In the genomic region with DNA sequence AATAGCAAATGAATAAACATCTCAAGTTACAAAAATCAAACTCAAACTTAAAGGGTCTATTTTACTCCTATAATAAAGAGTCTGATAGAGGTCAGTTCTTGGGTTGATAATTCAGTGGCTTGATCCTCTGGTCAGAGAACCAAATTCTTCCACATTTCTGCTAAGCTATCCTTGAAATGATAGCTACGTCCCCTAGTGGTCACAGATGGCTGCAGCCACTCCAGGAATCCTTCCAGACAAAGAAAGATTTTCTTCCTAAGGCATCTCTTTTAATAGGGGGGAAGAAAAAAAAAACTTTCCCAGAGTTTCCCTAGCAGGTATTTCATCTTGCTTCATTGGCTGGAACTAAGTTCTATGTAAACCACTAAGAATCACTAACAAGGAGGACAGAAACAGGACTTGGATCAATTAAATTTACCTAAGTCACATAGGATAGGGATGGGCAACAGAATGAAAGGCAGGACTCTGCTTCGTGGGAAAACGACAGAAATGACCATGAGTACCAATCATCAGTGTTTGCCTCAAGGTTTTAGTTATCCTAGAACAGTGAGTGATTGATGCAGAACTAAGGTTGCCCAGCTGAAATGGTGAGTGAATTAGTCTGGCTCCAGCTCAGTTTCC, we compare ENCODE assay signal across 8 cellular contexts.
A peak's percentile ranks its signal among the peaks of the same experiment; 100 is the strongest.
DNase-seq lines count a peak whose midpoint lies in the region; ATAC-seq, FAIRE-seq and TF ChIP-seq lines count a peak whose summit lies in the region.

No MANE protein-coding gene starts in this region.

- peaks cover 2% of the 10 kb centered on the region; the same call in 1 of the 2 replicates for H3K23me2 ChIP-seq in H1 (ENCODE audit: low read depth, low read length)

- H3K36me3 ChIP-seq in H1 (ENCODE audit: control insufficient read depth in 2 of 4, insufficient read depth in 4 of 4, low read length in 3 of 4) = no peaks in the 10 kb centered on the region
- no peaks in the 10 kb centered on the region for H3K36me3 ChIP-seq in psoas muscle (ENCODE audit: insufficient read depth in 1 of 2, low read depth in 1 of 2)
- no peaks in the 10 kb centered on the region for H3K36me3 ChIP-seq in vagina

- no peak overlapping the region for H2AK5ac ChIP-seq in H1 (ENCODE audit: low read depth, low read length)

- H2AFZ ChIP-seq in H1 (ENCODE audit: low read length) = no peak overlapping the region

- no peaks in the 10 kb centered on the region for H4K20me1 ChIP-seq in H1 (replicated peaks in 1 of 2; ENCODE audit: control insufficient read depth in 1 of 2, insufficient read depth in 2 of 2, low read length in 2 of 2)

- no peak overlapping the region for H3K56ac ChIP-seq in H1 (replicated peaks; ENCODE audit: insufficient read length, low read depth, low read length)

- no peak for TF ChIP-seq POLR2A in NB4 (IDR thresholded peaks at IDR 0.05; ENCODE audit: extremely low read depth, insufficient read length)
- TF ChIP-seq POLR2A in H1 (IDR thresholded peaks at IDR 0.05; ENCODE audit: control extremely low read depth in 1 of 2, low read depth in 2 of 2, low read length in 2 of 2) = no peak
- TF ChIP-seq POLR2A in vagina (IDR thresholded peaks at IDR 0.05) = no peak

- POLR2A ChIA-PET in H1 (lab: Charles Lee; ENCODE audit: partially characterized antibody) = no interaction called here

- no peak overlapping the region for H3K9ac ChIP-seq in H1 (replicated peaks in 1 of 4; ENCODE audit: extremely low read depth in 1 of 4, low read depth in 3 of 4, low read length in 3 of 4)

- no peak overlapping the region for H3K4me3 ChIP-seq in NB4 (ENCODE audit: low read depth, low read length)
- H3K4me3 ChIP-seq in H1 (ENCODE audit: extremely low read depth in 1 of 4, insufficient read depth in 2 of 4, low read depth in 3 of 4, low read length in 4 of 4) = no peak overlapping the region
- H3K4me3 ChIP-seq in psoas muscle = no peak overlapping the region
- no peak overlapping the region for H3K4me3 ChIP-seq in vagina

- no peak overlapping the region for H3K14ac ChIP-seq in H1 (ENCODE audit: insufficient read length)

- no peak for ATAC-seq in psoas muscle

- TF ChIP-seq EP300 in H1 (IDR thresholded peaks at IDR 0.05; ENCODE audit: borderline replicate concordance in 1 of 2, low read depth in 2 of 2, low read length in 2 of 2) = no peak

- H2BK5ac ChIP-seq in H1 (ENCODE audit: low read depth, low read length) = no peak overlapping the region

- H3K4ac ChIP-seq in H1 (replicated peaks; ENCODE audit: insufficient read length, low read depth, low read length) = no peak overlapping the region

- 67% methylated on average over 3 of the region's 3 CpGs; no CpG with 5 or more reads in 1 of the 2 experiments for WGBS in H1 (ENCODE audit: extremely low coverage in 1 of 2, insufficient coverage in 1 of 2, insufficient read length in 1 of 2, insufficient replicate concordance in 2 of 2, low coverage in 1 of 2, low lambda C conversion rate in 2 of 2, missing lambda C conversion rate in 1 of 2), 2 experiments
- 69 to 77% (median 71%) methylated on average over 3 of the region's 3 CpGs for WGBS in psoas muscle, 3 donors

- H3K27me3 ChIP-seq in H1 (replicated peaks in 1 of 4; ENCODE audit: control insufficient read depth in 3 of 4, extremely low read depth in 1 of 4, insufficient read depth in 3 of 4, low read length in 3 of 4) = no peaks in the 10 kb centered on the region
- H3K27me3 ChIP-seq in psoas muscle (ENCODE audit: insufficient read depth in 3 of 3, low read length in 2 of 3) = no peaks in the 10 kb centered on the region
- no peaks in the 10 kb centered on the region for H3K27me3 ChIP-seq in vagina

- H4K91ac ChIP-seq in H1 (replicated peaks; ENCODE audit: insufficient read length, low read length) = no peak overlapping the region

- TF ChIP-seq RAD21 in H1 (IDR thresholded peaks at IDR 0.05 in 1 of 2, conservative IDR thresholded peaks at IDR 0.05 in 1 of 2; ENCODE audit: low read depth in 2 of 2, low read length in 2 of 2) = peak; percentile 81 to 83

- peak; percentile 48 for FAIRE-seq in H1 (lab: Jason Lieb, UNC)

- H3K27ac ChIP-seq in H1 (ENCODE audit: low read depth, low read length) (no peak overlapping the region), psoas muscle (no peak overlapping the region), vagina (no peak overlapping the region)

- intact Hi-C loops in psoas muscle (cut with DNase I) = no loop called here
- intact Hi-C loops in vagina (cut with DNase I) = no loop called here

- H3K4me1 ChIP-seq in H1 (replicated peaks in 1 of 4; ENCODE audit: control insufficient read depth in 3 of 4, insufficient read depth in 4 of 4, low read length in 3 of 4) (no peaks in the 10 kb centered on the region), psoas muscle (no peaks in the 10 kb centered on the region), vagina (no peaks in the 10 kb centered on the region)

- no peak overlapping the region for H4K8ac ChIP-seq in H1 (ENCODE audit: extremely low read depth, insufficient read depth, low read length)

- no peak overlapping the region for H3K18ac ChIP-seq in H1 (ENCODE audit: extremely low read depth, low read length)

- H3K9me3 ChIP-seq in H1 (ENCODE audit: insufficient read depth in 2 of 2, low read depth in 1 of 2, low read length in 1 of 2) (no peaks in the 10 kb centered on the region), psoas muscle (no peaks in the 10 kb centered on the region), vagina (no peaks in the 10 kb centered on the region)

- H3K79me1 ChIP-seq in H1 (ENCODE audit: low read depth, low read length) = no peaks in the 10 kb centered on the region; the same call in 1 of the 2 replicates

- peak; percentile 26 for DNase-seq in NB4 (ENCODE audit: low read depth)
- DNase-seq in H1 (ENCODE audit: low read depth in 1 of 2, low spot score in 2 of 2) = peak in 1 of 2 experiments; percentile 52
- DNase-seq in psoas muscle = no peak
- DNase-seq in activated effector memory CD4-positive, alpha-beta T cell treated with anti-CD3 and anti-CD28 coated beads, Interleukin-2, amount 50 U/mL, for 16 hours = no peak
- DNase-seq in NCI-H1436 (lab: John Stamatoyannopoulos, UW) = no peak
- no peak for DNase-seq in hypothalamus (lab: John Stamatoyannopoulos, UW)
- no peak for DNase-seq in vagina (ENCODE audit: extremely low spot score in 2 of 2)

- H2BK15ac ChIP-seq in H1 (ENCODE audit: low read length) = no peak overlapping the region

- H4K5ac ChIP-seq in H1 (ENCODE audit: insufficient read length, low read depth, low read length) = no peak overlapping the region

- H2BK20ac ChIP-seq in H1 (ENCODE audit: low read length) = no peak overlapping the region

- H3K23ac ChIP-seq in H1 (ENCODE audit: insufficient read length) = no peak overlapping the region

- CTCF ChIA-PET in H1 (lab: Charles Lee; ENCODE audit: partially characterized antibody) = interaction anchor here (0.7 to 3.5 kb wide), 31 partner anchors 9 to 595 kb away, joined by 3 to 16 read pairs (median 4); no protein-coding TSS in a partner anchor

- H2BK12ac ChIP-seq in H1 (ENCODE audit: low read depth, low read length) = no peak overlapping the region

- no peak overlapping the region for H2BK120ac ChIP-seq in H1 (replicated peaks; ENCODE audit: low read depth, low read length)

- TF ChIP-seq CTCF in GM12874 (IDR thresholded peaks at IDR 0.05; ENCODE audit: insufficient read depth, low read depth, low read length) (peak; percentile 62), NB4 (IDR thresholded peaks at IDR 0.05; ENCODE audit: low read depth, low read length) (peak; percentile 83), H1 (IDR thresholded peaks at IDR 0.05; ENCODE audit: control extremely low read depth in 1 of 3, insufficient read depth in 1 of 3, low read depth in 1 of 3, low read length in 3 of 3) (peak in 2 of 3 experiments; percentile 70 to 79; a peak in 3 of 4 replicates), psoas muscle (IDR thresholded peaks at IDR 0.05) (peak; percentile 19), vagina (IDR thresholded peaks at IDR 0.05) (no peak)

- H3K4me2 ChIP-seq in H1 (ENCODE audit: insufficient read depth in 1 of 2, low read depth in 2 of 2, low read length in 2 of 2) = no peak overlapping the region

- no peaks in the 10 kb centered on the region for H3K79me2 ChIP-seq in H1 (ENCODE audit: control insufficient read depth in 1 of 2, insufficient read depth in 2 of 2, low read length in 2 of 2)

TF ChIP-seq in H1, 55 proteins besides CTCF, POLR2A, EP300 and RAD21:
- TF ChIP-seq SP1 (IDR thresholded peaks at IDR 0.05; ENCODE audit: low read depth, low read length) (no peak), TEAD4 (IDR thresholded peaks at IDR 0.05; ENCODE audit: low read depth, low read length) (0 out of 2 replicates have a peak, but pooled peaks have one; percentile 22)

Comparison
In these comparisons a context has a peak if more than half of its experiments do, and no peak if none do; other contexts are left out.
1. CTCF ChIP-seq: peak in GM12874 (single experiment), NB4 (single experiment), H1 (2 of 3) and psoas muscle (single experiment); none in vagina (0 of 3).